In the genomic region with DNA sequence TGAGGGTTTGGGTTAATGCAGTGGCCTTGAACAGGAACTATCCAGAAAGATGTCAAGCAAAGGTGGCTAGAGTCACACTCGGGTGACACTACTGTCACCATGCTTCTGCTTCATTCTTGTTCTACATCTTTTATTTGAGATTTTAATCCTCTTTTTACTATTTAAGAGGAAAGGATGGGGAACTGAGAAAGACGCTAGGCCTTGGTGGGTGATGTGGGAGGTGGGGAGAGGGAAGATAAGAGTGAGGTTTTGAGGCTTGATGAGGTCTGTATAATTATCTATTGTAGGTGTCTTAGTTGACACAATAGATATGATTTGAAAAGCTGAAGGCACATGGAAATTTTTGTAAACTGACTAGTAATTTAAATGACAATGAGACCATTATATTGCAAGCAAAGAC, we compare ENCODE assay signal across 1 cellular context.
TF ChIP-seq lines count a peak whose summit lies in the region.

No MANE protein-coding gene starts in this region.

TF ChIP-seq in A549, 52 proteins besides CTCF, POLR2A, EP300 and RAD21:
- no peak for TF ChIP-seq REST (IDR thresholded peaks at IDR 0.05)
- no peak for TF ChIP-seq JUNB (IDR thresholded peaks at IDR 0.05)
- no peak for TF ChIP-seq HOXA7 (CRISPR knock-in tag; IDR thresholded peaks at IDR 0.05)
- no peak for TF ChIP-seq KDM1A (IDR thresholded peaks at IDR 0.05; ENCODE audit: low read depth)
- no peak for TF ChIP-seq ZSCAN20 (CRISPR knock-in tag; IDR thresholded peaks at IDR 0.05)
- TF ChIP-seq MAFK (IDR thresholded peaks at IDR 0.05; ENCODE audit: partially characterized antibody): no peak
- TF ChIP-seq, protein P1, sequence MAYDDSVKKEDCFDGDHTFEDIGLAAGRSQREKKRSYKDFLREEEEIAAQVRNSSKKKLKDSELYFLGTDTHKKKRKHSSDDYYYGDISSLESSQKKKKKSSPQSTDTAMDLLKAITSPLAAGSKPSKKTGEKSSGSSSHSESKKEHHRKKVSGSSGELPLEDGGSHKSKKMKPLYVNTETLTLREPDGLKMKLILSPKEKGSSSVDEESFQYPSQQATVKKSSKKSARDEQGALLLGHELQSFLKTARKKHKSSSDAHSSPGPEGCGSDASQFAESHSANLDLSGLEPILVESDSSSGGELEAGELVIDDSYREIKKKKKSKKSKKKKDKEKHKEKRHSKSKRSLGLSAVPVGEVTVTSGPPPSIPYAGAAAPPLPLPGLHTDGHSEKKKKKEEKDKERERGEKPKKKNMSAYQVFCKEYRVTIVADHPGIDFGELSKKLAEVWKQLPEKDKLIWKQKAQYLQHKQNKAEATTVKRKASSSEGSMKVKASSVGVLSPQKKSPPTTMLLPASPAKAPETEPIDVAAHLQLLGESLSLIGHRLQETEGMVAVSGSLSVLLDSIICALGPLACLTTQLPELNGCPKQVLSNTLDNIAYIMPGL (CRISPR knock-in tag; IDR thresholded peaks at IDR 0.05; ENCODE audit: borderline replicate concordance): no peak
- TF ChIP-seq FOSL2 (IDR thresholded peaks at IDR 0.05): no peak
- TF ChIP-seq FOSL2 (CRISPR knock-in tag; IDR thresholded peaks at IDR 0.05): no peak
- TF ChIP-seq POLR2AphosphoS2 (conservative IDR thresholded peaks at IDR 0.05; ENCODE audit: low read length): no peak
- no peak for TF ChIP-seq CHD4 (IDR thresholded peaks at IDR 0.05; ENCODE audit: borderline replicate concordance)
- no peak for TF ChIP-seq PHF8 (IDR thresholded peaks at IDR 0.05; ENCODE audit: borderline replicate concordance, low read depth)
- no peak for TF ChIP-seq MYC (IDR thresholded peaks at IDR 0.05; ENCODE audit: borderline replicate concordance, low read length)
- no peak for TF ChIP-seq ZC3H11A (IDR thresholded peaks at IDR 0.05)
- no peak for TF ChIP-seq NR3C1 (IDR thresholded peaks at IDR 0.05)
- no peak for TF ChIP-seq HDAC2 (IDR thresholded peaks at IDR 0.05)
- no peak for TF ChIP-seq ESRRA (IDR thresholded peaks at IDR 0.05; ENCODE audit: borderline replicate concordance, low read length)
TF ChIP-seq in A549: peak in this region for 0.
